18 cellular contexts compared by ENCODE assay signal in genomic region chr17:77558846-77559626, GRCh38.
"Had no signal": no experiment of that assay in that cellular context is flagged by ENCODE, and none has a peak within 500 bp of the region (broad histone marks: within the 10 kb centered on the region; RNA-seq: fewer than 3 reads in every experiment).

No MANE protein-coding gene starts in this region.

- H3K27me3 ChIP-seq: gastrocnemius medialis, uterus had no signal

- DNase-seq: activated CD8-positive, alpha-beta memory T cell treated with anti-CD3 and anti-CD28 coated beads for 24 hours; activated CD8-positive, alpha-beta memory T cell treated with anti-CD3 and anti-CD28 coated beads, Interleukin-2, amount 50 U/mL, for 48 hours; aorta; cerebellar nuclear complex; cortex of kidney; erythroblast; gastrocnemius medialis; head of caudate nucleus; midbrain; nucleus accumbens; stimulated activated CD4-positive, alpha-beta T cell treated with anti-CD3 and anti-CD28 coated beads, Interleukin-2, amount 100 ng/mL, for 24 hours; stimulated activated naive CD4-positive, alpha-beta T cell treated with Interleukin-2 at 50 U/mL for 16 hours; T-helper 1 cell; T-helper 9 cell; uterus had no signal

- H3K27ac ChIP-seq: gastrocnemius medialis, tibial nerve, uterus had no signal

- H3K4me1 ChIP-seq: uterus had no signal

- H3K9me3 ChIP-seq: gastrocnemius medialis, uterus had no signal

- ATAC-seq: gastrocnemius medialis, left lobe of liver had no signal

- H3K36me3 ChIP-seq: gastrocnemius medialis, tibial nerve, uterus had no signal

- H3K4me3 ChIP-seq: gastrocnemius medialis, lung, tibial nerve, uterus had no signal
